Comparison of ENCODE assay signal across 8 cellular contexts in genomic region chr11:20162824-20163777, GRCh38. TPM values are rescaled to one million over a fixed set of nuclear protein-coding genes. Genes with fewer than 3 reads are reported as not detected.
A peak's percentile ranks its signal among the peaks of the same experiment; 100 is the strongest.
DNase-seq lines count a peak whose midpoint lies in the region; ATAC-seq, FAIRE-seq and TF ChIP-seq lines count a peak whose summit lies in the region.

No MANE protein-coding gene starts in this region.

- no peak for TF ChIP-seq CTCF in breast epithelium (IDR thresholded peaks at IDR 0.05)
- TF ChIP-seq CTCF in MCF 10A (IDR thresholded peaks at IDR 0.05; ENCODE audit: unreplicated experiment), result no peak
- no peak for TF ChIP-seq CTCF in GM12878 (IDR thresholded peaks at IDR 0.05 in 2 of 3, conservative IDR thresholded peaks at IDR 0.05 in 1 of 3; ENCODE audit: control insufficient read depth in 2 of 3, extremely low read depth in 1 of 3, insufficient read depth in 1 of 3, low read depth in 3 of 3, low read length in 3 of 3)
- no peak for TF ChIP-seq CTCF in type B pancreatic cell (conservative IDR thresholded peaks at IDR 0.05)

- no peak overlapping the region for H3K4me2 ChIP-seq in GM12878 (ENCODE audit: control insufficient read depth, insufficient read depth)

- in situ Hi-C loops in GM12878 (cut with MboI), result no loop called here

- H3K4me1 ChIP-seq in breast epithelium (peaks cover 0 to 2% of the 10 kb centered on the region in 2 donors), GM12878 (ENCODE audit: control insufficient read depth, insufficient read depth, low read length) (no peaks in the 10 kb centered on the region)

- no peaks in the 10 kb centered on the region for H3K9me3 Mint-ChIP-seq in MCF 10A (ENCODE audit: unreplicated experiment)
- H3K9me3 Mint-ChIP-seq in type B pancreatic cell, result peaks cover 4% of the 10 kb centered on the region

- SMC1A ChIA-PET in GM12878 (lab: Charles Lee; ENCODE audit: uncharacterized antibody, unreplicated experiment), result interaction anchor here (0.6 kb wide), 1 partner anchor 195 kb away, joined by 3 read pairs; no protein-coding TSS in a partner anchor

- peaks cover 100% of the 10 kb centered on the region for H3K27me3 Mint-ChIP-seq in MCF 10A (ENCODE audit: insufficient read depth, unreplicated experiment)
- H3K27me3 Mint-ChIP-seq in type B pancreatic cell, result peaks cover 98% of the 10 kb centered on the region

- CTCF ChIA-PET in MCF 10A (lab: Yijun Ruan, JAX) (interaction anchor here (0.6 to 0.8 kb wide), 2 partner anchors 31 to 53 kb away, joined by 3 read pairs; no protein-coding TSS in a partner anchor), GM12878 (lab: Yijun Ruan, JAX) (no interaction called here)

- RAD21 ChIA-PET in GM12878 (lab: Charles Lee; ENCODE audit: unreplicated experiment), result interaction anchor here (0.5 kb wide), 1 partner anchor 25 kb away, joined by 3 read pairs; no protein-coding TSS in a partner anchor

- WGBS in GM12878 (ENCODE audit: insufficient coverage, insufficient replicate concordance, low lambda C conversion rate, missing lambda C conversion rate), result 41% methylated on average over 61 of the region's 61 CpGs

- ATAC-seq in GM12878, result no peak
- no peak for ATAC-seq in GM21390 (IDR thresholded peaks at IDR 0.05; ENCODE audit: unreplicated experiment)
- ATAC-seq in HG03565 (IDR thresholded peaks at IDR 0.05; ENCODE audit: unreplicated experiment), result no peak

- peaks cover 7 to 97% of the 10 kb centered on the region in 2 donors for H3K27me3 ChIP-seq in breast epithelium
- H3K27me3 ChIP-seq in GM12878 (replicated peaks in 1 of 2; ENCODE audit: control insufficient read depth in 2 of 2, insufficient read depth in 2 of 2, low read length in 1 of 2), result peaks cover 13 to 17% of the 10 kb centered on the region in 2 experiments; a peak in 3 of 4 replicates

- H3K27ac ChIP-seq in breast epithelium, result no peak overlapping the region
- H3K27ac ChIP-seq in GM12878 (ENCODE audit: control insufficient read depth, insufficient read depth), result no peak overlapping the region

- TF ChIP-seq RAD21 in GM12878 (IDR thresholded peaks at IDR 0.05; ENCODE audit: insufficient read depth, low read depth, low read length), result no peak

- intact Hi-C loops in breast epithelium (cut with DNase I; ENCODE audit: low total_unique reads) (no loop called here), MCF 10A (cut with micrococcal nuclease) (no loop called here), GM12878 (cut with micrococcal nuclease; ENCODE audit: unreplicated experiment) (no loop called here)

- TF ChIP-seq POLR2A in breast epithelium (IDR thresholded peaks at IDR 0.05) (no peak), GM12878 (IDR thresholded peaks at IDR 0.05; ENCODE audit: low read depth, low read length) (no peak)

- H3K4me3 ChIP-seq in breast epithelium (peak overlapping the region in 2 of 3 donors; percentile 30 to 59), GM12878 (no peak overlapping the region)

- no peak overlapping the region for H3K27ac Mint-ChIP-seq in MCF 10A (ENCODE audit: low read depth, unreplicated experiment)
- H3K27ac Mint-ChIP-seq in type B pancreatic cell, result peak overlapping the region; percentile 21

- H3K4me1 Mint-ChIP-seq in MCF 10A (ENCODE audit: insufficient read depth, unreplicated experiment) (peaks cover 4% of the 10 kb centered on the region), type B pancreatic cell (ENCODE audit: unreplicated experiment) (peaks cover 21% of the 10 kb centered on the region)

- H3K4me3 Mint-ChIP-seq in MCF 10A (ENCODE audit: unreplicated experiment), result no peak overlapping the region
- peak overlapping the region; percentile 83 for H3K4me3 Mint-ChIP-seq in type B pancreatic cell

- H3K36me3 ChIP-seq in breast epithelium (no peaks in the 10 kb centered on the region), GM12878 (ENCODE audit: control insufficient read depth in 2 of 2, insufficient read depth in 2 of 2, low read length in 1 of 2) (no peaks in the 10 kb centered on the region)

- no peaks in the 10 kb centered on the region for H4K20me1 ChIP-seq in GM12878 (ENCODE audit: control insufficient read depth, insufficient read depth)

- H3K9ac ChIP-seq in GM12878 (ENCODE audit: control insufficient read depth, insufficient read depth, low read length), result no peak overlapping the region

- POLR2A ChIA-PET in MCF 10A (lab: Yijun Ruan, JAX), result interaction anchor here (0.6 to 0.8 kb wide), 2 partner anchors 30 to 66 kb away, joined by 3 read pairs; no protein-coding TSS in a partner anchor
- POLR2A ChIA-PET in GM12878 (lab: Charles Lee), result no interaction called here

- no peaks in the 10 kb centered on the region for H3K79me2 ChIP-seq in GM12878 (ENCODE audit: control insufficient read depth, insufficient read depth, low read length)

- no peak for TF ChIP-seq EP300 in GM12878 (IDR thresholded peaks at IDR 0.05; ENCODE audit: borderline replicate concordance in 1 of 2, control insufficient read depth in 1 of 2, low read depth in 2 of 2, low read length in 2 of 2)

- BruUV-seq in MCF 10A (replicated peaks; lab: Mats Ljungman, UMichigan) (no TSS peak), GM12878 (replicated peaks; lab: Mats Ljungman, UMichigan) (no TSS peak)

- H2AFZ ChIP-seq in GM12878 (ENCODE audit: control insufficient read depth, low read depth, low read length), result no peak overlapping the region

- DNase-seq in breast epithelium (ENCODE audit: low spot score in 2 of 2), result no peak
- no peak for DNase-seq in MCF 10A (ENCODE audit: unreplicated experiment)
- DNase-seq in GM12878 (ENCODE audit: low read depth, low spot score), result no peak
- peak; percentile 82 for DNase-seq in left kidney (ENCODE audit: low read depth, low spot score)
- no peak for DNase-seq in type B pancreatic cell (ENCODE audit: extremely low spot score, unreplicated experiment)
- DNase-seq in dedifferentiated amniotic fluid mesenchymal stem cell (ENCODE audit: extremely low spot score), result no peak

- no peak for FAIRE-seq in GM12878 (lab: Jason Lieb, UNC)

- H3K36me3 Mint-ChIP-seq in MCF 10A (ENCODE audit: insufficient read depth, unreplicated experiment), result no peaks in the 10 kb centered on the region
- no peaks in the 10 kb centered on the region for H3K36me3 Mint-ChIP-seq in type B pancreatic cell

- no peaks in the 10 kb centered on the region for H3K9me3 ChIP-seq in breast epithelium
- no peaks in the 10 kb centered on the region; the same call in 2 of the 3 replicates for H3K9me3 ChIP-seq in GM12878 (replicated peaks; ENCODE audit: control insufficient read depth, insufficient read depth, low read length)

TF ChIP-seq in GM12878, 131 proteins besides CTCF, POLR2A, EP300 and RAD21 (continues in another document):
- TF ChIP-seq IKZF2 (IDR thresholded peaks at IDR 0.05), result no peak
- TF ChIP-seq IRF4 (IDR thresholded peaks at IDR 0.05; ENCODE audit: low read depth, low read length), result no peak
- no peak for TF ChIP-seq CUX1 (IDR thresholded peaks at IDR 0.05; ENCODE audit: insufficient replicate concordance, low read depth, low read length)
- TF ChIP-seq SUZ12 (IDR thresholded peaks at IDR 0.05; ENCODE audit: unreplicated experiment), result peak; percentile 65
- no peak for TF ChIP-seq ZSCAN29 (IDR thresholded peaks at IDR 0.05)

RNA-seq across cellular contexts. Expression of gene DBX1, which starts 2.8 kb away (rescaled TPM):
- total RNA-seq in breast epithelium (not detected), MCF 10A (2022) (not detected in 2 replicates), GM12878 (2014; rRNA removed) (not detected in 2 replicates), GM12878 (2014; rRNA removed; fragmentation: Illumina TruSeq; extraction: Trizol) (not detected in 2 replicates), GM12878 (2021) (not detected in 2 replicates), type B pancreatic cell (ENCODE audit: low replicate concordance) (0.36 TPM in 1 of 2 replicates, not detected in the other)
- not detected in 2 replicates for total RNA-seq in GM12878 (2013; cell fraction: nucleolus; rRNA removed)
- polyA plus RNA-seq in GM12878 (2011; ENCODE audit: low read depth), result not detected
- polyA plus RNA-seq in GM12878 (2011; rRNA removed) (not detected in 2 replicates), GM12878 (2014; fragmentation: Illumina TruSeq; extraction: Trizol) (not detected in 2 replicates), GM12878 (2014; fragmentation: Nextera tagmentation; extraction: Ambion mirVana) (not detected), GM12878 (2014; rRNA removed) (not detected in 2 replicates), GM12878 (2016; fragmentation: Nextera tagmentation; extraction: Ambion mirVana) (not detected)
- polyA plus RNA-seq in GM12878 (2011; cell fraction: cytosol; rRNA removed), result not detected in 2 replicates
- polyA plus RNA-seq in GM12878 (2011; cell fraction: nucleus; rRNA removed), result not detected in 2 replicates
- polyA plus RNA-seq in GM12878 (2012), result not detected in 2 replicates
- polyA minus RNA-seq in GM12878 (2011; rRNA and poly(A)+ RNA removed), result not detected in 2 replicates
- not detected in 2 replicates for polyA minus RNA-seq in GM12878 (2011; cell fraction: cytosol; rRNA and poly(A)+ RNA removed)
- not detected in 2 replicates for polyA minus RNA-seq in GM12878 (2011; cell fraction: nucleus; rRNA and poly(A)+ RNA removed)
